Comparison of ENCODE assay signal across 14 cellular contexts in genomic region chr7:43727003-43727402, GRCh38. TPM values are rescaled to one million over a fixed set of nuclear protein-coding genes. Genes with fewer than 3 reads are reported as not detected.
DNase-seq lines count a peak whose midpoint lies in the region; ATAC-seq, FAIRE-seq and TF ChIP-seq lines count a peak whose summit lies in the region.
"Had no signal": no experiment of that assay in that cellular context is flagged by ENCODE, and none has a peak within 500 bp of the region (broad histone marks: within the 10 kb centered on the region; RNA-seq: fewer than 3 reads in every experiment).

No MANE protein-coding gene starts in this region.

- POLR2A ChIA-PET in activated CD4-positive, alpha-beta T cell treated with anti-CD3 and anti-CD28 coated beads for 36 hours (lab: Charles Lee): interaction anchor here (0.6 kb wide), 1 partner anchor 104 kb away, joined by 4 read pairs; no protein-coding TSS in a partner anchor
- POLR2A ChIA-PET in activated B cell treated with CpG ODN at 0.5 μM for 24 hours (lab: Charles Lee): no interaction called here

- H3K9me3 Mint-ChIP-seq in activated CD4-positive, alpha-beta T cell treated with anti-CD3 and anti-CD28 coated beads for 36 hours (ENCODE audit: low read depth): no peaks in the 10 kb centered on the region
- H3K9me3 Mint-ChIP-seq in activated B cell treated with CpG ODN at 0.5 μM for 24 hours: no peaks in the 10 kb centered on the region
- no peaks in the 10 kb centered on the region for H3K9me3 Mint-ChIP-seq in natural killer cell treated with Interleukin-12 subunit alpha and Interleukin-12 subunit beta and Interleukin-15 and Interleukin-18, amount 100 ng/mL, for 72 hours
- H3K9me3 Mint-ChIP-seq in effector memory CD8-positive, alpha-beta T cell: no peaks in the 10 kb centered on the region

- H3K4me3 Mint-ChIP-seq in activated CD4-positive, alpha-beta T cell treated with anti-CD3 and anti-CD28 coated beads for 36 hours: peak overlapping the region; percentile 90
- H3K4me3 Mint-ChIP-seq in activated B cell treated with CpG ODN at 0.5 μM for 24 hours: peak overlapping the region; percentile 50
- peak overlapping the region; percentile 67 for H3K4me3 Mint-ChIP-seq in natural killer cell treated with Interleukin-12 subunit alpha and Interleukin-12 subunit beta and Interleukin-15 and Interleukin-18, amount 100 ng/mL, for 72 hours
- peak overlapping the region in 1 of 2 donors; percentile 95 for H3K4me3 Mint-ChIP-seq in effector memory CD8-positive, alpha-beta T cell

- intact Hi-C loops in activated CD4-positive, alpha-beta T cell treated with anti-CD3 and anti-CD28 coated beads for 36 hours (cut with DNase I, micrococcal nuclease): loop anchor here in 1 of 2 experiments (10.0 kb wide), 2 partner anchors 422 to 792 kb away; partner anchors contain the start of genes MRPL32 and PSMA2
- intact Hi-C loops in activated B cell treated with CpG ODN at 0.5 μM for 24 hours (cut with micrococcal nuclease): no loop called here

- no peak for TF ChIP-seq CTCF in activated B cell treated with CpG ODN at 0.5 μM for 24 hours (IDR thresholded peaks at IDR 0.05)

- no peak for ATAC-seq in activated CD4-positive, alpha-beta T cell treated with anti-CD3 and anti-CD28 coated beads for 36 hours
- no peak for ATAC-seq in activated B cell treated with CpG ODN at 0.5 μM for 24 hours (ENCODE audit: low read depth)
- no peak for ATAC-seq in natural killer cell treated with Interleukin-12 subunit alpha and Interleukin-12 subunit beta and Interleukin-15 and Interleukin-18, amount 100 ng/mL, for 72 hours
- no peak for ATAC-seq in effector memory CD8-positive, alpha-beta T cell (replicated peaks)

- CTCF ChIA-PET in activated CD4-positive, alpha-beta T cell treated with anti-CD3 and anti-CD28 coated beads for 36 hours (lab: Charles Lee): interaction anchor here (1.7 to 1.8 kb wide), 2 partner anchors 27 to 145 kb away, joined by 5 to 9 read pairs; partner anchors contain the start of gene STK17A
- CTCF ChIA-PET in activated B cell treated with CpG ODN at 0.5 μM for 24 hours (lab: Charles Lee): interaction anchor here (0.8 to 4.2 kb wide), 2 partner anchors 68 to 145 kb away, joined by 3 to 37 read pairs; partner anchors contain the start of gene STK17A

- peaks cover 36% of the 10 kb centered on the region for H3K4me1 Mint-ChIP-seq in activated CD4-positive, alpha-beta T cell treated with anti-CD3 and anti-CD28 coated beads for 36 hours
- peaks cover 42% of the 10 kb centered on the region for H3K4me1 Mint-ChIP-seq in activated B cell treated with CpG ODN at 0.5 μM for 24 hours
- peaks cover 21 to 31% of the 10 kb centered on the region in 2 donors for H3K4me1 Mint-ChIP-seq in natural killer cell treated with Interleukin-12 subunit alpha and Interleukin-12 subunit beta and Interleukin-15 and Interleukin-18, amount 100 ng/mL, for 72 hours (ENCODE audit: low read depth in 2 of 2)
- H3K4me1 Mint-ChIP-seq in effector memory CD8-positive, alpha-beta T cell (ENCODE audit: low read depth in 2 of 2): peaks cover 23 to 38% of the 10 kb centered on the region in 2 donors

- no peak for DNase-seq in activated CD4-positive, alpha-beta T cell treated with anti-CD3 and anti-CD28 coated beads for 36 hours
- no peak for DNase-seq in activated CD4-positive, alpha-beta T cell treated with anti-CD3 and anti-CD28 coated beads, Interleukin-2, amount 50 U/mL, for 4 hours
- DNase-seq in GM12891 (ENCODE audit: insufficient read length, low spot score): no peak
- no peak for DNase-seq in activated B cell treated with CpG ODN at 0.5 μM for 24 hours
- no peak for DNase-seq in natural killer cell treated with Interleukin-12 subunit alpha and Interleukin-12 subunit beta and Interleukin-15 and Interleukin-18, amount 100 ng/mL, for 72 hours (ENCODE audit: low spot score)
- no peak for DNase-seq in NCI-H1436 treated with DMSO at 0.1 percent for 48 hours (lab: John Stamatoyannopoulos, UW)
- DNase-seq in NCI-H2196 treated with DMSO at 0.1 percent for 48 hours (lab: John Stamatoyannopoulos, UW; ENCODE audit: unreplicated experiment): no peak
- DNase-seq in effector memory CD8-positive, alpha-beta T cell: no peak
- DNase-seq: activated CD4-positive, alpha-beta T cell treated with anti-CD3 and anti-CD28 coated beads for 4 hours; effector memory CD4-positive, alpha-beta T cell; NCI-H1092 treated with DMSO at 0.1 percent for 48 hours; stimulated activated CD4-positive, alpha-beta T cell treated with anti-CD3 and anti-CD28 coated beads, Interleukin-4, amount 100 ng/mL, for 4 hours; SW 1271 had no signal

- H3K27me3 Mint-ChIP-seq in activated CD4-positive, alpha-beta T cell treated with anti-CD3 and anti-CD28 coated beads for 36 hours: no peaks in the 10 kb centered on the region
- H3K27me3 Mint-ChIP-seq in activated B cell treated with CpG ODN at 0.5 μM for 24 hours: no peaks in the 10 kb centered on the region
- H3K27me3 Mint-ChIP-seq in natural killer cell treated with Interleukin-12 subunit alpha and Interleukin-12 subunit beta and Interleukin-15 and Interleukin-18, amount 100 ng/mL, for 72 hours: no peaks in the 10 kb centered on the region
- no peaks in the 10 kb centered on the region for H3K27me3 Mint-ChIP-seq in effector memory CD8-positive, alpha-beta T cell

- H3K36me3 Mint-ChIP-seq in activated CD4-positive, alpha-beta T cell treated with anti-CD3 and anti-CD28 coated beads for 36 hours (ENCODE audit: low read depth): peaks cover 16% of the 10 kb centered on the region
- H3K36me3 Mint-ChIP-seq in activated B cell treated with CpG ODN at 0.5 μM for 24 hours (ENCODE audit: low read depth): peaks cover 7% of the 10 kb centered on the region
- peaks cover 13% of the 10 kb centered on the region for H3K36me3 Mint-ChIP-seq in natural killer cell treated with Interleukin-12 subunit alpha and Interleukin-12 subunit beta and Interleukin-15 and Interleukin-18, amount 100 ng/mL, for 72 hours
- H3K36me3 Mint-ChIP-seq in effector memory CD8-positive, alpha-beta T cell (ENCODE audit: insufficient read depth): peaks cover 3% of the 10 kb centered on the region

- peak; percentile 68 for FAIRE-seq in GM12891 (lab: Jason Lieb, UNC)
- FAIRE-seq: A204.1 had no signal

- no peak for TF ChIP-seq POLR2A in GM12891 (IDR thresholded peaks at IDR 0.05; ENCODE audit: low read depth, low read length)

- H3K27ac Mint-ChIP-seq in activated CD4-positive, alpha-beta T cell treated with anti-CD3 and anti-CD28 coated beads for 36 hours: no peak overlapping the region
- H3K27ac Mint-ChIP-seq in activated B cell treated with CpG ODN at 0.5 μM for 24 hours: no peak overlapping the region
- H3K27ac Mint-ChIP-seq in natural killer cell treated with Interleukin-12 subunit alpha and Interleukin-12 subunit beta and Interleukin-15 and Interleukin-18, amount 100 ng/mL, for 72 hours: peak overlapping the region; percentile 21 to 39
- H3K27ac Mint-ChIP-seq in effector memory CD8-positive, alpha-beta T cell: no peak overlapping the region

TF ChIP-seq in GM12891, 5 proteins besides CTCF, POLR2A, EP300 and RAD21:
- no peak for TF ChIP-seq TAF1 (IDR thresholded peaks at IDR 0.05; ENCODE audit: low read depth, low read length)

RNA-seq across cellular contexts. Expression of gene COA1, which starts 2.3 kb away (rescaled TPM):
- total RNA-seq in activated CD4-positive, alpha-beta T cell treated with anti-CD3 and anti-CD28 coated beads for 36 hours: 10 to 100 TPM; 76.9 to 77.1 TPM
- 66.7 TPM for polyA plus RNA-seq in GM12891 (2012; ENCODE audit: low read depth, missing spikeins)
- total RNA-seq in activated B cell treated with CpG ODN at 0.5 μM for 24 hours: 49.2 and 56.9 TPM in 2 replicates
- total RNA-seq in natural killer cell treated with Interleukin-12 subunit alpha and Interleukin-12 subunit beta and Interleukin-15 and Interleukin-18, amount 100 ng/mL, for 72 hours: 100 to 1,000 TPM in 1 of 2 donors, 10 to 100 TPM in 1; 77.2 to 119 TPM

RNA-seq across cellular contexts. Expression of gene BLVRA, which starts 31.5 kb away (rescaled TPM):
- 10 to 100 TPM; 16.0 to 31.2 TPM for total RNA-seq in activated CD4-positive, alpha-beta T cell treated with anti-CD3 and anti-CD28 coated beads for 36 hours
- polyA plus RNA-seq in GM12891 (2012; ENCODE audit: low read depth, missing spikeins): 46.3 TPM
- total RNA-seq in activated B cell treated with CpG ODN at 0.5 μM for 24 hours: 8.5 and 10.2 TPM in 2 replicates
- total RNA-seq in natural killer cell treated with Interleukin-12 subunit alpha and Interleukin-12 subunit beta and Interleukin-15 and Interleukin-18, amount 100 ng/mL, for 72 hours: 10 to 100 TPM; 34.6 to 62.0 TPM

Comparison
In these comparisons a context has a peak if more than half of its experiments do, and no peak if none do; other contexts are left out.
1. H3K27ac Mint-ChIP-seq: peak in natural killer cell treated with Interleukin-12 subunit alpha and Interleukin-12 subunit beta and Interleukin-15 and Interleukin-18, amount 100 ng/mL, for 72 hours (2 of 2); none in activated CD4-positive, alpha-beta T cell treated with anti-CD3 and anti-CD28 coated beads for 36 hours (single experiment), activated B cell treated with CpG ODN at 0.5 μM for 24 hours (single experiment) and effector memory CD8-positive, alpha-beta T cell (0 of 2).